ENCODE assay signal across 14 cellular contexts in the genomic region with DNA sequence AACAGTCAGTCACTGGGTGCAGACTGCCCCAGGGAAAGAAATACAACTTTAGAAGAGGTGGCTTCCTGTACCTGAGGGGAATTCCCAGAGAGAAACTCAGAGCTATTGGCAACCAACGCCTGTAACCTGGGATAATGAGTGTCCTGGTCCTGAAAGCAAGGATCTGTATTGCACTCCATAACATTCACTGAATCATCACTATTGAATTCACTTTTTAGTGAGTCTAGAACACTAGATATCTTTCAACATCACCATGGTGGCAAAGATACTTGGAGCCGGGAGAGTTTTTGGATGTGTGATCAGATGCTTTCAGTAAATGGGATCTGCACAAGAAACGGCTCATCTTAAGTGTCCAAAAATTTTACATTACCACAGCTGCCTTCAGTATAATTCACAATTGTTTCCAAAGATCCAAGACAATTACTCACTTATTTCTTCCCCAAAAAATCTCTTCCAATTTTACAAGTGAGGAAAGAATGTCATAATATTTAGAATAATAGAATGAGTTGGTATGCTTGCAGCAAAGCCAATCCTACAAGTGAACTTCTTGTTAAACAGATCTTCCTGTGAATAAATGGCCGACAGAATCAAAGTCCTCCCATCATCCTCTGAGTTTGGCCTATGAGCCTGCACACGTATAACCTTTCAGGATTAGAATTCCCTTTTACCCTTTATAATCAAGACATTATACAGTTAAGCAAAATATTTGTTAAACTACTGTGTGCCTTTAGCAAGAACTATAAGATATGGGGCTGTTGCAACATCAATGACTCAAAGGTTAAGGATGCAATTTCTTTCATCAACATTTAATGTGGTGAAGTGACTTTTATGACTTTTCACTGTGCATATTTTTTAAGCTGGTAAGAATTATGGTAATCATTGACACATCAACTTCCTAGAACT.
DNase-seq lines count a peak whose midpoint lies in the region; ATAC-seq, FAIRE-seq and TF ChIP-seq lines count a peak whose summit lies in the region.
"Had no signal": no experiment of that assay in that cellular context is flagged by ENCODE, and none has a peak within 500 bp of the region (broad histone marks: within the 10 kb centered on the region; RNA-seq: fewer than 3 reads in every experiment).

No MANE protein-coding gene starts in this region.

- ATAC-seq in lung (ENCODE audit: insufficient read depth, low FRiP score), result peak; percentile 35
- no peak for ATAC-seq in Right ventricle myocardium inferior
- ATAC-seq: HCT116 had no signal

- no peak overlapping the region for H3K4me3 ChIP-seq in bronchial epithelial cell (ENCODE audit: low read depth, low read length)
- no peak overlapping the region for H3K4me3 ChIP-seq in lung
- H3K4me3 ChIP-seq: prostate gland had no signal

- FAIRE-seq in bronchial epithelial cell (lab: Jason Lieb, UNC), result no peak

- no peak for TF ChIP-seq CTCF in AG09319 (IDR thresholded peaks at IDR 0.05; ENCODE audit: low read depth, low read length)
- no peak for TF ChIP-seq CTCF in bronchial epithelial cell (IDR thresholded peaks at IDR 0.05; ENCODE audit: insufficient read depth, low read length, severe bottlenecking)
- TF ChIP-seq CTCF in lung (IDR thresholded peaks at IDR 0.05; ENCODE audit: control extremely low read depth, extremely low read depth), result no peak
- TF ChIP-seq CTCF in GM13977 (IDR thresholded peaks at IDR 0.05; ENCODE audit: extremely low read depth, insufficient read depth, missing control alignments), result no peak

- intact Hi-C loops in Right ventricle myocardium inferior (cut with DNase I), result no loop called here

- H3K36me3 ChIP-seq in bronchial epithelial cell (ENCODE audit: control insufficient read depth, insufficient read depth, low read length), result no peaks in the 10 kb centered on the region
- H3K36me3 ChIP-seq in lung (ENCODE audit: control insufficient read depth in 2 of 2, insufficient read depth in 2 of 2, low read length in 2 of 2), result no peaks in the 10 kb centered on the region
- H3K36me3 ChIP-seq: prostate gland, WERI-Rb-1 had no signal

- H3K27ac ChIP-seq in lung (ENCODE audit: low read depth in 1 of 2, low read length in 1 of 2), result no peak overlapping the region
- no peak overlapping the region for H3K27ac ChIP-seq in caudate nucleus (ENCODE audit: low read depth, low read length)
- H3K27ac ChIP-seq: prostate gland, WERI-Rb-1 had no signal

- in situ Hi-C loops in GM13977 (cut with MboI; ENCODE audit: low pct_unique_long_range_greater_than_20kb, low sequenced_read_pairs, unreplicated experiment), result no loop called here

- H3K27me3 ChIP-seq in bronchial epithelial cell (ENCODE audit: control insufficient read depth, insufficient read depth, low read length) (no peaks in the 10 kb centered on the region), lung (ENCODE audit: control insufficient read depth, insufficient read depth) (no peaks in the 10 kb centered on the region)

- DNase-seq in AG09319 (ENCODE audit: extremely low read depth, low read depth), result peak; percentile 59
- DNase-seq in M059J (ENCODE audit: low read depth), result peak; percentile 95
- DNase-seq in bronchial epithelial cell (ENCODE audit: low read depth), result peak; percentile 96
- DNase-seq in lung (ENCODE audit: low spot score), result no peak
- DNase-seq in NCI-H446 treated with DMSO at 0.1 percent for 48 hours (lab: John Stamatoyannopoulos, UW), result no peak
- DNase-seq in GM13977 (ENCODE audit: low spot score), result no peak
- DNase-seq in Right ventricle myocardium inferior (ENCODE audit: missing footprints), result no peak
- no peak for DNase-seq in caudate nucleus (lab: John Stamatoyannopoulos, UW)
- DNase-seq: CD4-positive, CD25-positive, alpha-beta regulatory T cell; KBM-7; OCI-M1; WERI-Rb-1 had no signal

- whole genome bisulfite sequencing in lung, 2 donors, result 75 to 83% methylated on average over 5 of the region's 5 CpGs

- no peaks in the 10 kb centered on the region for H3K4me1 ChIP-seq in lung (ENCODE audit: control insufficient read depth in 2 of 2, insufficient read depth in 2 of 2, low read length in 2 of 2)
- H3K4me1 ChIP-seq: prostate gland had no signal

- peaks cover 0 to 6% of the 10 kb centered on the region in 2 donors for H3K9me3 ChIP-seq in lung (ENCODE audit: control insufficient read depth in 2 of 2, insufficient read depth in 1 of 2, low read length in 1 of 2)
- H3K9me3 ChIP-seq: prostate gland had no signal

Comparison
In these comparisons a context has a peak if more than half of its experiments do, and no peak if none do; other contexts are left out.
1. DNase-seq: peak in AG09319 (single experiment), M059J (single experiment) and bronchial epithelial cell (single experiment); none in lung (single experiment), NCI-H446 treated with DMSO at 0.1 percent for 48 hours (single experiment), GM13977 (single experiment), Right ventricle myocardium inferior (single experiment) and caudate nucleus (0 of 61).